Comparison of ENCODE assay signal across 19 cellular contexts in genomic region chr17:15909481-15909991, GRCh38. TPM values are rescaled to one million over a fixed set of nuclear protein-coding genes. Genes with fewer than 3 reads are reported as not detected.
DNase-seq lines count a peak whose midpoint lies in the region; ATAC-seq and TF ChIP-seq lines count a peak whose summit lies in the region.
"Had no signal": no experiment of that assay in that cellular context is flagged by ENCODE, and none has a peak within 500 bp of the region (broad histone marks: within the 10 kb centered on the region; RNA-seq: fewer than 3 reads in every experiment).

No MANE protein-coding gene starts in this region.

- no peaks in the 10 kb centered on the region for H3K27me3 Mint-ChIP-seq in activated naive CD8-positive, alpha-beta T cell treated with anti-CD3 and anti-CD28 coated beads for 36 hours
- H3K27me3 Mint-ChIP-seq: naive B cell had no signal

- no peak overlapping the region for H3K23ac ChIP-seq in neuronal stem cell (ENCODE audit: low read depth, low read length, poor library complexity)

- no peak overlapping the region for H2BK5ac ChIP-seq in neuronal stem cell (ENCODE audit: low read length)

- no peak overlapping the region for H4K8ac ChIP-seq in neuronal stem cell (ENCODE audit: low read depth, low read length)

- H2BK120ac ChIP-seq in neuronal stem cell (ENCODE audit: low read depth, low read length), result no peak overlapping the region

- H3K9me3 ChIP-seq in neuronal stem cell (replicated peaks in 1 of 2; ENCODE audit: control insufficient read depth in 2 of 2, insufficient read depth in 1 of 2, low read depth in 1 of 2, low read length in 2 of 2) (no peaks in the 10 kb centered on the region), adrenal gland (replicated peaks in 1 of 3) (no peaks in the 10 kb centered on the region)
- H3K9me3 ChIP-seq: lower lobe of right lung, psoas muscle, upper lobe of left lung had no signal

- H3K27me3 ChIP-seq in neuronal stem cell (ENCODE audit: control insufficient read depth in 3 of 3, insufficient read depth in 3 of 3, low read depth in 1 of 3, low read length in 3 of 3) (peaks cover 0 to 7% (median 0%) of the 10 kb centered on the region in 3 experiments), adrenal gland (no peaks in the 10 kb centered on the region)
- H3K27me3 ChIP-seq: upper lobe of left lung had no signal

- H3K36me3 Mint-ChIP-seq in activated naive CD8-positive, alpha-beta T cell treated with anti-CD3 and anti-CD28 coated beads for 36 hours, result no peaks in the 10 kb centered on the region
- H3K36me3 Mint-ChIP-seq: CD8-positive, alpha-beta T cell; naive B cell had no signal

- no peaks in the 10 kb centered on the region for H3K79me1 ChIP-seq in neuronal stem cell (ENCODE audit: low read depth, low read length)

- H2BK12ac ChIP-seq in neuronal stem cell (ENCODE audit: low read length), result no peak overlapping the region

- peaks cover 0 to 2% of the 10 kb centered on the region in 2 donors for H3K4me1 ChIP-seq in neuronal stem cell (ENCODE audit: control insufficient read depth in 2 of 2, insufficient read depth in 1 of 2, low read depth in 1 of 2, low read length in 2 of 2)
- H3K4me1 ChIP-seq in adrenal gland (replicated peaks in 1 of 2), result no peaks in the 10 kb centered on the region
- H3K4me1 ChIP-seq: lower lobe of right lung, psoas muscle, upper lobe of left lung had no signal

- no peaks in the 10 kb centered on the region for H3K4me1 Mint-ChIP-seq in activated naive CD8-positive, alpha-beta T cell treated with anti-CD3 and anti-CD28 coated beads for 36 hours
- H3K4me1 Mint-ChIP-seq: naive B cell had no signal

- H3K27ac Mint-ChIP-seq in activated naive CD8-positive, alpha-beta T cell treated with anti-CD3 and anti-CD28 coated beads for 36 hours, result no peak overlapping the region
- H3K27ac Mint-ChIP-seq: CD8-positive, alpha-beta T cell; naive B cell; T-helper 1 cell treated with Interleukin-12 subunit alpha and Interleukin-12 subunit beta and Interleukin-4 antibody, amounts not matched to agents 30 μg/mL and 1 μg/mL, for 36 hours had no signal

- no peak for ATAC-seq in GM18873 (IDR thresholded peaks at IDR 0.05; ENCODE audit: low FRiP score, unreplicated experiment)
- ATAC-seq: CD8-positive, alpha-beta T cell; psoas muscle; stimulated activated naive CD8-positive, alpha-beta T cell treated with anti-CD3 and anti-CD28 coated beads, Interleukin-15, Interleukin-2, amounts not matched to agents 100 U/mL and 50 U/mL, for 24 hours had no signal

- no peak overlapping the region for H3K9ac ChIP-seq in neuronal stem cell (ENCODE audit: low read depth, low read length, poor library complexity)

- CTCF ChIA-PET in HEK293T (lab: Yijun Ruan, JAX), result no interaction called here

- no peak overlapping the region for H3K18ac ChIP-seq in neuronal stem cell (ENCODE audit: low read length)

- no peak overlapping the region for H3K14ac ChIP-seq in neuronal stem cell (ENCODE audit: low read length)

- H2AK5ac ChIP-seq in neuronal stem cell (ENCODE audit: low read depth, low read length), result no peak overlapping the region

- no peak overlapping the region for H3K4me3 Mint-ChIP-seq in activated naive CD8-positive, alpha-beta T cell treated with anti-CD3 and anti-CD28 coated beads for 36 hours
- H3K4me3 Mint-ChIP-seq: CD8-positive, alpha-beta T cell; T-helper 1 cell treated with Interleukin-12 subunit alpha and Interleukin-12 subunit beta and Interleukin-4 antibody, amounts not matched to agents 30 μg/mL and 1 μg/mL, for 36 hours had no signal

- H2AFZ ChIP-seq in neuronal stem cell (ENCODE audit: low read length), result peak overlapping the region; percentile 56

- WGBS in neuronal stem cell (ENCODE audit: extremely low coverage in 2 of 2, insufficient read length in 2 of 2, insufficient replicate concordance in 1 of 2), 2 donors, result no CpG with 5 or more reads among the region's 9 CpGs
- 76 to 92% (median 79%) methylated on average over 6 to 9 of the region's 9 CpGs for WGBS in adrenal gland, 4 donors

- no peak overlapping the region for H3K4me3 ChIP-seq in AG10803 (ENCODE audit: low read length)
- H3K4me3 ChIP-seq in neuronal stem cell (ENCODE audit: low read length in 2 of 2), result no peak overlapping the region
- no peak overlapping the region for H3K4me3 ChIP-seq in adrenal gland
- H3K4me3 ChIP-seq: lower lobe of right lung, psoas muscle, upper lobe of left lung had no signal

- H3K4me2 ChIP-seq in neuronal stem cell (ENCODE audit: insufficient read depth, low read length, poor library complexity, severe bottlenecking), result no peak overlapping the region

- DNase-seq in AG10803 (ENCODE audit: low read depth) (peak; percentile 17), LoVo (ENCODE audit: low spot score) (peak; percentile 42), fibroblast of peridontal ligament (ENCODE audit: extremely low read depth) (peak; percentile 14), neuronal stem cell (ENCODE audit: low spot score) (no peak), adrenal gland (no peak), HEK293T (ENCODE audit: extremely low spot score) (no peak)
- DNase-seq in activated naive CD8-positive, alpha-beta T cell treated with anti-CD3 and anti-CD28 coated beads for 36 hours, result no peak
- DNase-seq: amniotic stem cell; CD8-positive, alpha-beta T cell; cerebellar nuclear complex; foreskin melanocyte; lower lobe of right lung; naive B cell; NCI-H187 treated with DMSO at 0.1 percent for 48 hours; psoas muscle; stimulated activated naive CD8-positive, alpha-beta T cell treated with anti-CD3 and anti-CD28 coated beads, Interleukin-15, Interleukin-2, amounts not matched to agents 100 U/mL and 50 U/mL, for 24 hours had no signal

- POLR2A ChIA-PET in HEK293T (lab: Yijun Ruan, JAX), result no interaction called here

- H3K27ac ChIP-seq in neuronal stem cell (replicated peaks; ENCODE audit: low read length) (no peak overlapping the region), adrenal gland (no peak overlapping the region)
- H3K27ac ChIP-seq: lower lobe of right lung, psoas muscle, upper lobe of left lung had no signal

- H3K9me3 Mint-ChIP-seq in activated naive CD8-positive, alpha-beta T cell treated with anti-CD3 and anti-CD28 coated beads for 36 hours, result no peaks in the 10 kb centered on the region
- H3K9me3 Mint-ChIP-seq: CD8-positive, alpha-beta T cell; naive B cell; T-helper 1 cell treated with Interleukin-12 subunit alpha and Interleukin-12 subunit beta and Interleukin-4 antibody, amounts not matched to agents 30 μg/mL and 1 μg/mL, for 36 hours had no signal

- H4K91ac ChIP-seq in neuronal stem cell (ENCODE audit: low read depth, low read length, poor library complexity), result no peak overlapping the region

- H3K4ac ChIP-seq in neuronal stem cell (ENCODE audit: low read length), result no peak overlapping the region

- intact Hi-C loops in adrenal gland (cut with DNase I), result no loop called here

- TF ChIP-seq POLR2A in adrenal gland (IDR thresholded peaks at IDR 0.05), result no peak

- H3K36me3 ChIP-seq in neuronal stem cell (replicated peaks in 1 of 2; ENCODE audit: control insufficient read depth in 2 of 2, insufficient read depth in 2 of 2, low read length in 2 of 2) (no peaks in the 10 kb centered on the region), adrenal gland (replicated peaks in 1 of 2) (no peaks in the 10 kb centered on the region)
- H3K36me3 ChIP-seq: lower lobe of right lung, upper lobe of left lung had no signal

- H2BK15ac ChIP-seq in neuronal stem cell (ENCODE audit: low read length), result no peak overlapping the region

- no peak for TF ChIP-seq CTCF in AG10803 (conservative IDR thresholded peaks at IDR 0.05; ENCODE audit: low read length)
- no peak for TF ChIP-seq CTCF in adrenal gland (IDR thresholded peaks at IDR 0.05)

TF ChIP-seq in HEK293T, 16 proteins besides CTCF, POLR2A, EP300 and RAD21:
- TF ChIP-seq, protein P1, sequence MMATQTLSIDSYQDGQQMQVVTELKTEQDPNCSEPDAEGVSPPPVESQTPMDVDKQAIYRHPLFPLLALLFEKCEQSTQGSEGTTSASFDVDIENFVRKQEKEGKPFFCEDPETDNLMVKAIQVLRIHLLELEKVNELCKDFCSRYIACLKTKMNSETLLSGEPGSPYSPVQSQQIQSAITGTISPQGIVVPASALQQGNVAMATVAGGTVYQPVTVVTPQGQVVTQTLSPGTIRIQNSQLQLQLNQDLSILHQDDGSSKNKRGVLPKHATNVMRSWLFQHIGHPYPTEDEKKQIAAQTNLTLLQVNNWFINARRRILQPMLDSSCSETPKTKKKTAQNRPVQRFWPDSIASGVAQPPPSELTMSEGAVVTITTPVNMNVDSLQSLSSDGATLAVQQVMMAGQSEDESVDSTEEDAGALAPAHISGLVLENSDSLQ (IDR thresholded peaks at IDR 0.05), result no peak
- no peak for TF ChIP-seq FOXM1 (IDR thresholded peaks at IDR 0.05; ENCODE audit: borderline replicate concordance)

RNA-seq across cellular contexts. Expression of gene ADORA2B, which starts 35.4 kb away (rescaled TPM):
- polyA plus RNA-seq in neuronal stem cell (2013, experiment 1 of 2), result 1.7 TPM
- 1.5 TPM for polyA plus RNA-seq in neuronal stem cell (2013, experiment 2 of 2)
- 1 to 10 TPM; 7.0 to 7.1 TPM for total RNA-seq in activated naive CD8-positive, alpha-beta T cell treated with anti-CD3 and anti-CD28 coated beads for 36 hours
- 1 to 10 TPM; 1.0 to 4.0 (median 2.2) TPM for total RNA-seq in adrenal gland
- under 1 TPM; 0.17 to 0.68 (median 0.32) TPM for polyA plus RNA-seq in adrenal gland
- total RNA-seq: CD8-positive, alpha-beta T cell had no signal

Comparison
In these comparisons a context has a peak if more than half of its experiments do, and no peak if none do; other contexts are left out.
1. DNase-seq: peak in AG10803 (single experiment), LoVo (single experiment) and fibroblast of peridontal ligament (single experiment); none in neuronal stem cell (single experiment), activated naive CD8-positive, alpha-beta T cell treated with anti-CD3 and anti-CD28 coated beads for 36 hours (single experiment), adrenal gland (0 of 7) and HEK293T (single experiment).